ENCODE assay signal across 24 cellular contexts in the genomic region with DNA sequence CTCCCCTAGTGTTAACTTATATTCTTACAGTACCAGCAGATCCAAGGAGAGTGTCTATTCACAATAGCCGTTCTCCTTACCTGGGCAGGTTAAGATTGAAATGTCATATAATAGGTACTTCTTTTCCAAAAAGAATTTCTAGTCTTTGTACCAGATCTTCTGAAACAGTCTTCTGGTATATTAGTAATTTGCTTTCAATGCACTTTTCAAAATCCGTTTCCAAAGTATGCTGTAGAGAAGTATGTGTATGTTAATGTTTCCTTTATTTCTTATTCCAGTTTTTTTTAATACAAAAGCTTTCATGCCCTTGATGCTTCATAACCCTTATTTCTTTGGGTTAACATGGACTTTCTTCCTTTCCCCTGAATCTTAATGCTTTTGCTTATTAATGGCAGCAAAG.
"Had no signal": no experiment of that assay in that cellular context is flagged by ENCODE, and none has a peak within 500 bp of the region (broad histone marks: within the 10 kb centered on the region; RNA-seq: fewer than 3 reads in every experiment).

No MANE protein-coding gene starts in this region.

- ATAC-seq: effector memory CD8-positive, alpha-beta T cell; left cardiac atrium; naive thymus-derived CD4-positive, alpha-beta T cell; sciatic nerve; stimulated activated memory B cell treated with anti-CD40 and anti-IgM and Interleukin-4, amounts not matched to agents 10 μg/mL and 1 μg/mL and 100 μg/mL, for 72 hours had no signal

- H3K4me3 ChIP-seq: esophagus squamous epithelium, hepatocyte, left ventricle myocardium inferior, lung, spleen, tibial artery, upper lobe of left lung, uterus had no signal

- H3K27me3 Mint-ChIP-seq: dendritic cell treated with granulocyte-macrophage colony-stimulating factor and Interleukin-4, amounts not matched to agents 40 ng/mL and 50 ng/mL, for 4 days; effector memory CD8-positive, alpha-beta T cell; naive thymus-derived CD4-positive, alpha-beta T cell; stimulated activated memory B cell treated with anti-CD40 and anti-IgM and Interleukin-4, amounts not matched to agents 10 μg/mL and 1 μg/mL and 100 μg/mL, for 72 hours; stimulated activated naive CD8-positive, alpha-beta T cell treated with anti-CD3 and anti-CD28 coated beads, Interleukin-15, Interleukin-2, amounts not matched to agents 100 ng/mL and 50 ng/mL, for 24 hours had no signal

- DNase-seq: effector memory CD8-positive, alpha-beta T cell; esophagus squamous epithelium; foreskin fibroblast; head of caudate nucleus; kidney; left cardiac atrium; left ventricle myocardium inferior; mesenchymal stem cell; naive thymus-derived CD4-positive, alpha-beta T cell; nephron progenitor cell; spleen; stimulated activated CD4-positive, alpha-beta T cell treated with anti-CD3 and anti-CD28 coated beads, Interleukin-15, amount 100 ng/mL, for 24 hours; stimulated activated CD4-positive, alpha-beta T cell treated with anti-CD3 and anti-CD28 coated beads, Interleukin-1b, Interleukin-23, amount 100 ng/mL, for 48 hours; stimulated activated CD4-positive, alpha-beta T cell treated with anti-CD3 and anti-CD28 coated beads, Interleukin-4, amount 100 ng/mL, for 24 hours; tibial artery; upper lobe of left lung; uterus had no signal

- H3K9me3 ChIP-seq: esophagus squamous epithelium, left ventricle myocardium inferior, neutrophil, spleen, tibial artery, upper lobe of left lung, uterus had no signal

- H3K27me3 ChIP-seq: esophagus squamous epithelium, hepatocyte, neutrophil, spleen, tibial artery, upper lobe of left lung, uterus had no signal

- H3K27ac ChIP-seq: esophagus squamous epithelium, hepatocyte, left ventricle myocardium inferior, neutrophil, spleen, tibial artery, upper lobe of left lung, uterus had no signal

- H3K27ac Mint-ChIP-seq: dendritic cell treated with granulocyte-macrophage colony-stimulating factor and Interleukin-4, amounts not matched to agents 40 ng/mL and 50 ng/mL, for 4 days; effector memory CD8-positive, alpha-beta T cell; nephron progenitor cell; stimulated activated memory B cell treated with anti-CD40 and anti-IgM and Interleukin-4, amounts not matched to agents 10 μg/mL and 1 μg/mL and 100 μg/mL, for 72 hours; stimulated activated naive CD8-positive, alpha-beta T cell treated with anti-CD3 and anti-CD28 coated beads, Interleukin-15, Interleukin-2, amounts not matched to agents 100 ng/mL and 50 ng/mL, for 24 hours had no signal

- H3K4me3 Mint-ChIP-seq: dendritic cell treated with granulocyte-macrophage colony-stimulating factor and Interleukin-4, amounts not matched to agents 40 ng/mL and 50 ng/mL, for 4 days; effector memory CD8-positive, alpha-beta T cell; naive thymus-derived CD4-positive, alpha-beta T cell; nephron progenitor cell; stimulated activated memory B cell treated with anti-CD40 and anti-IgM and Interleukin-4, amounts not matched to agents 10 μg/mL and 1 μg/mL and 100 μg/mL, for 72 hours; stimulated activated naive CD8-positive, alpha-beta T cell treated with anti-CD3 and anti-CD28 coated beads, Interleukin-15, Interleukin-2, amounts not matched to agents 100 ng/mL and 50 ng/mL, for 24 hours had no signal

- FAIRE-seq: kidney had no signal

- H3K9me3 Mint-ChIP-seq: effector memory CD8-positive, alpha-beta T cell; naive thymus-derived CD4-positive, alpha-beta T cell; nephron progenitor cell; stimulated activated memory B cell treated with anti-CD40 and anti-IgM and Interleukin-4, amounts not matched to agents 10 μg/mL and 1 μg/mL and 100 μg/mL, for 72 hours; stimulated activated naive CD8-positive, alpha-beta T cell treated with anti-CD3 and anti-CD28 coated beads, Interleukin-15, Interleukin-2, amounts not matched to agents 100 ng/mL and 50 ng/mL, for 24 hours had no signal

- H3K36me3 ChIP-seq: uterus had no signal
